Comparison of ENCODE assay signal across 38 cellular contexts in the genomic region with DNA sequence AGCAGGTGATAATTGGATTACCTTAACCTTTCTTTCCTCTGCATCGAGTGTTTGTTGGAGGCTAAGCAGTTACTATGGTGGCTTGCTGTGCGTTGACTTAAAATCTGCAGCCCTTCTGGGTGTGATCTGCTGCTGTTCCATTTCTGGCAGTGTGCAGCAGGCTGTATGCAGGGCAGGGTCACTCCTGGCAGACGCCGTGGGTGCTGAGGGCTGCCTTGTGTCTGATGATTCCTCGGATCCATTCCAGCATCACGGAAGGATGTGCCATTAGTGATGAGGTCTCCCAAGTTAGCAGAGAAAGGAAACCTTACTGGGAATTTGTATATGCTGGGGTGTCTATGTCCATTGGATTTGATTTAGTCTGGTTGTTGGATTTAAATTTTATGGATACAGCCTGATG.
"Had no signal": no experiment of that assay in that cellular context is flagged by ENCODE, and none has a peak within 500 bp of the region (broad histone marks: within the 10 kb centered on the region; RNA-seq: fewer than 3 reads in every experiment).

No MANE protein-coding gene starts in this region.

- H3K27me3 Mint-ChIP-seq: activated CD4-positive, alpha-beta T cell treated with anti-CD3 and anti-CD28 coated beads, Interleukin-2, amount 10 ng/mL, durations not matched to agents 24 days and 14 days; activated naive CD8-positive, alpha-beta T cell treated with anti-CD3 and anti-CD28 coated beads for 36 hours had no signal

- ATAC-seq: activated CD8-positive, alpha-beta T cell treated with anti-CD3 and anti-CD28 coated beads for 36 hours; activated naive CD4-positive, alpha-beta T cell treated with anti-CD3 and anti-CD28 coated beads, Interleukin-2, amount 50 U/mL, for 72 hours; activated T-cell treated with anti-CD3 and anti-CD28 coated beads, Interleukin-2, amount 50 U/mL, for 4 hours; activated T-cell treated with anti-CD3 and anti-CD28 coated beads, Interleukin-2, amount 50 U/mL, for 72 hours; body of pancreas had no signal

- H3K27me3 ChIP-seq: adrenal gland, body of pancreas, brain microvascular endothelial cell, breast epithelium had no signal

- FAIRE-seq: astrocyte, TTC549 had no signal

- H3K4me3 ChIP-seq: adrenal gland, body of pancreas, breast epithelium had no signal

- H3K4me3 Mint-ChIP-seq: activated B cell treated with CpG ODN at 0.5 μM for 24 hours; activated CD4-positive, alpha-beta memory T cell treated with anti-CD3 and anti-CD28 coated beads for 36 hours; activated CD4-positive, alpha-beta T cell treated with anti-CD3 and anti-CD28 coated beads, Interleukin-2, amount 10 ng/mL, durations not matched to agents 24 days and 14 days; activated CD8-positive, alpha-beta T cell treated with anti-CD3 and anti-CD28 coated beads for 36 hours; activated naive CD4-positive, alpha-beta T cell treated with anti-CD3 and anti-CD28 coated beads for 36 hours; activated naive CD8-positive, alpha-beta T cell treated with anti-CD3 and anti-CD28 coated beads for 36 hours; activated T-cell treated with anti-CD3 and anti-CD28 coated beads, Interleukin-2, amount 50 U/mL, for 4 hours; activated T-cell treated with anti-CD3 and anti-CD28 coated beads, Interleukin-2, amount 50 U/mL, for 72 hours; activated T-helper 1 cell treated with anti-CD3 and anti-CD28 coated beads, Interleukin-12 subunit alpha, Interleukin-12 subunit beta, Interleukin-2, Interleukin-4 antibody, amounts not matched to agents 30 ng/mL and 10 ng/mL and 1 ng/mL, durations not matched to agents 14 hours and 24 hours and 36 hours; T-helper 1 cell treated with Interleukin-12 subunit alpha and Interleukin-12 subunit beta and Interleukin-4 antibody, amounts not matched to agents 30 μg/mL and 1 μg/mL, for 36 hours; T-helper 2 cell treated with Interferon-gamma antibody and Interleukin-4, amounts not matched to agents 5 μg/mL and 100 μg/mL, for 36 hours had no signal

- H3K36me3 ChIP-seq: brain microvascular endothelial cell had no signal

- H3K27ac Mint-ChIP-seq: activated B cell treated with CpG ODN at 0.5 μM for 24 hours; activated CD4-positive, alpha-beta memory T cell treated with anti-CD3 and anti-CD28 coated beads for 36 hours; activated CD4-positive, alpha-beta T cell treated with anti-CD3 and anti-CD28 coated beads, Interleukin-2, amount 10 ng/mL, durations not matched to agents 24 days and 14 days; activated CD8-positive, alpha-beta T cell treated with anti-CD3 and anti-CD28 coated beads for 36 hours; activated naive CD4-positive, alpha-beta T cell treated with anti-CD3 and anti-CD28 coated beads for 36 hours; activated naive CD4-positive, alpha-beta T cell treated with anti-CD3 and anti-CD28 coated beads, Interleukin-2, amount 50 U/mL, for 72 hours; activated naive CD8-positive, alpha-beta T cell treated with anti-CD3 and anti-CD28 coated beads for 36 hours; activated T-cell treated with anti-CD3 and anti-CD28 coated beads, Interleukin-2, amount 50 U/mL, for 72 hours; activated T-helper 1 cell treated with anti-CD3 and anti-CD28 coated beads, Interleukin-12 subunit alpha, Interleukin-12 subunit beta, Interleukin-2, Interleukin-4 antibody, amounts not matched to agents 30 ng/mL and 10 ng/mL and 1 ng/mL, durations not matched to agents 14 hours and 24 hours and 36 hours; T-helper 1 cell treated with Interleukin-12 subunit alpha and Interleukin-12 subunit beta and Interleukin-4 antibody, amounts not matched to agents 30 μg/mL and 1 μg/mL, for 36 hours; T-helper 2 cell treated with Interferon-gamma antibody and Interleukin-4, amounts not matched to agents 5 μg/mL and 100 μg/mL, for 36 hours had no signal

- H3K9me3 ChIP-seq: adrenal gland, body of pancreas, breast epithelium had no signal

- H3K36me3 Mint-ChIP-seq: activated CD4-positive, alpha-beta memory T cell treated with anti-CD3 and anti-CD28 coated beads for 36 hours; activated naive CD4-positive, alpha-beta T cell treated with anti-CD3 and anti-CD28 coated beads, Interleukin-2, amount 50 U/mL, for 72 hours; activated naive CD8-positive, alpha-beta T cell treated with anti-CD3 and anti-CD28 coated beads for 36 hours had no signal

- H3K4me1 ChIP-seq: adrenal gland, body of pancreas, breast epithelium had no signal

- H3K27ac ChIP-seq: adrenal gland, body of pancreas, brain microvascular endothelial cell, breast epithelium, VCaP had no signal

- H3K4me1 Mint-ChIP-seq: activated B cell treated with CpG ODN at 0.5 μM for 24 hours; activated CD4-positive, alpha-beta T cell treated with anti-CD3 and anti-CD28 coated beads, Interleukin-2, amount 10 ng/mL, durations not matched to agents 24 days and 14 days; activated naive CD8-positive, alpha-beta T cell treated with anti-CD3 and anti-CD28 coated beads for 36 hours had no signal

- H3K9me3 Mint-ChIP-seq: activated B cell treated with CpG ODN at 0.5 μM for 24 hours; activated CD4-positive, alpha-beta memory T cell treated with anti-CD3 and anti-CD28 coated beads for 36 hours; activated CD4-positive, alpha-beta T cell treated with anti-CD3 and anti-CD28 coated beads, Interleukin-2, amount 10 ng/mL, durations not matched to agents 24 days and 14 days; activated CD8-positive, alpha-beta T cell treated with anti-CD3 and anti-CD28 coated beads for 36 hours; activated naive CD4-positive, alpha-beta T cell treated with anti-CD3 and anti-CD28 coated beads for 36 hours; activated naive CD4-positive, alpha-beta T cell treated with anti-CD3 and anti-CD28 coated beads, Interleukin-2, amount 50 U/mL, for 72 hours; activated naive CD8-positive, alpha-beta T cell treated with anti-CD3 and anti-CD28 coated beads for 36 hours; activated T-cell treated with anti-CD3 and anti-CD28 coated beads, Interleukin-2, amount 50 U/mL, for 4 hours; activated T-cell treated with anti-CD3 and anti-CD28 coated beads, Interleukin-2, amount 50 U/mL, for 72 hours; activated T-helper 1 cell treated with anti-CD3 and anti-CD28 coated beads, Interleukin-12 subunit alpha, Interleukin-12 subunit beta, Interleukin-2, Interleukin-4 antibody, amounts not matched to agents 30 ng/mL and 10 ng/mL and 1 ng/mL, durations not matched to agents 14 hours and 24 hours and 36 hours; T-helper 1 cell treated with Interleukin-12 subunit alpha and Interleukin-12 subunit beta and Interleukin-4 antibody, amounts not matched to agents 30 μg/mL and 1 μg/mL, for 36 hours; T-helper 2 cell treated with Interferon-gamma antibody and Interleukin-4, amounts not matched to agents 5 μg/mL and 100 μg/mL, for 36 hours had no signal

- DNase-seq: activated B cell treated with CpG ODN at 0.5 μM for 24 hours; activated CD4-positive, alpha-beta memory T cell treated with anti-CD3 and anti-CD28 coated beads for 36 hours; activated CD4-positive, alpha-beta T cell treated with anti-CD3 and anti-CD28 coated beads for 4 hours; activated CD4-positive, alpha-beta T cell treated with anti-CD3 and anti-CD28 coated beads, Interleukin-2, amount 10 ng/mL, durations not matched to agents 24 days and 14 days; activated CD4-positive, alpha-beta T cell treated with anti-CD3 and anti-CD28 coated beads, Interleukin-2, amount 50 U/mL, for 1 hour; activated CD4-positive, alpha-beta T cell treated with anti-CD3 and anti-CD28 coated beads, Interleukin-2, amount 50 U/mL, for 4 hours; activated CD4-positive, CD25-positive, alpha-beta regulatory T cell treated with anti-CD3 and anti-CD28 coated beads, Interleukin-2, amount 50 U/mL, for 72 hours; activated CD8-positive, alpha-beta memory T cell treated with anti-CD3 and anti-CD28 coated beads, Interleukin-2, amount 50 U/mL, for 4 hours; activated CD8-positive, alpha-beta T cell treated with anti-CD3 and anti-CD28 coated beads for 36 hours; activated effector memory CD4-positive, alpha-beta T cell treated with anti-CD3 and anti-CD28 coated beads, Interleukin-2, amount 50 U/mL, for 16 hours; activated gamma-delta T cell treated with Interleukin-2 at 50 U/mL for 16 hours; activated naive CD4-positive, alpha-beta T cell; activated naive CD4-positive, alpha-beta T cell treated with anti-CD3 and anti-CD28 coated beads for 36 hours; activated naive CD4-positive, alpha-beta T cell treated with anti-CD3 and anti-CD28 coated beads, Interleukin-2, amount 50 U/mL, for 16 hours; activated naive CD8-positive, alpha-beta T cell treated with anti-CD3 and anti-CD28 coated beads for 36 hours; activated T-cell treated with anti-CD3 and anti-CD28 coated beads for 4 hours; activated T-cell treated with anti-CD3 and anti-CD28 coated beads, Interleukin-2, amount 50 U/mL, for 1 hour; activated T-cell treated with anti-CD3 and anti-CD28 coated beads, Interleukin-2, amount 50 U/mL, for 4 hours; activated T-cell treated with anti-CD3 and anti-CD28 coated beads, Interleukin-2, amount 50 U/mL, for 72 hours; adrenal gland; amniotic stem cell; aorta; body of pancreas; brain microvascular endothelial cell; central memory CD4-positive, alpha-beta T cell; cerebellar nuclear complex; SW 1271; T-helper 1 cell; T-helper 2 cell; T-helper 9 cell had no signal
